In the genomic region with DNA sequence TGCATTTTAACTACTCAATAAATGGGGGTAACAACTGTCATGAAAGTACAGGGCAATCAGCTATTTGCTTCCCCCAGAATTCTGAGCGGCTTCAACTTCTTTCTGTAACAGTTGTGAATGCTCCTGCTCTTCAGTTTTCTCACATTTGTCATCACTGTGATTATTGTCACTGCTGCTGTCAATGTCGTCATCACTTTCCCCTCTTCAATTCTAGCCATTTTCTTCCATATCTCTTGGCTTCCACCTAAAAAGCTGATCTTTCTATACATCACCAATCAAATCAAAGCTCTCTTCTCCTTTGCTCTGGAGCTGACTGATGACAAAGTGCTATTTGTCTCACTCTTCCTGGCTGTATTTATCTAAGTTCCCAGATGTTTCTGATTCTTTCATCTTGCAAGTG, we compare ENCODE assay signal across 7 cellular contexts.
"Had no signal": no experiment of that assay in that cellular context is flagged by ENCODE, and none has a peak within 500 bp of the region (broad histone marks: within the 10 kb centered on the region; RNA-seq: fewer than 3 reads in every experiment).

No MANE protein-coding gene starts in this region.

- H3K4me3 ChIP-seq: K562 had no signal

- H3K27ac Mint-ChIP-seq: IgD-negative memory B cell had no signal

- H3K4me1 Mint-ChIP-seq: IgD-negative memory B cell had no signal

- ATAC-seq: K562 had no signal

- H3K4me3 Mint-ChIP-seq: IgD-negative memory B cell had no signal

- H3K9me3 Mint-ChIP-seq: IgD-negative memory B cell had no signal

- FAIRE-seq: HTR-8/SVneo, K562 had no signal

- DNase-seq: IMR-90, KBM-7, KG1 had no signal

- H3K36me3 Mint-ChIP-seq: IgD-negative memory B cell had no signal

- H3K27ac ChIP-seq: HL-60 had no signal
